ENCODE assay signal across 19 cellular contexts in the genomic region with DNA sequence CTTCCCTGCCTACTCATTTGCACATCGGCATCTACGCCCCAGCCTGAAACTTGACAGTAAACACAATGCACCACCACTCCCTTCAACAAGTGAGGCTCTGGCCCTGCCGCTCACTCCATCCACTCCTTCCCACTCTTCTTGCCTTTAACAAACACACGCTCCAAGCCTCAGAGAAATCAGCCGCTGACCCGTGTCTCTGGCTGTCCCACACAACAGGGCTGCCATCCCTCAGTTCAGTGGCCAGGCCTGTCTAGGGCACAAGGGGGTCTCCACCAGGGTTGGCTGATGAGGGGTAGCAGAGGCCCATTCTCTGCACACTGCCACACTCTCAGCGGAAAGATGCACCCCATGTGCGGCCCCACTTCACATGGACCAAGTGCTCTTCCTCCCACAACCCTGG.
"Had no signal": no experiment of that assay in that cellular context is flagged by ENCODE, and none has a peak within 500 bp of the region (broad histone marks: within the 10 kb centered on the region; RNA-seq: fewer than 3 reads in every experiment).

No MANE protein-coding gene starts in this region.

- H3K27me3 ChIP-seq: brain microvascular endothelial cell had no signal

- H3K27me3 Mint-ChIP-seq: activated naive CD8-positive, alpha-beta T cell treated with anti-CD3 and anti-CD28 coated beads for 36 hours; dendritic cell treated with granulocyte-macrophage colony-stimulating factor and Interleukin-4, amounts not matched to agents 40 ng/mL and 50 ng/mL, for 4 days had no signal

- H3K4me3 ChIP-seq: lung, smooth muscle cell had no signal

- H3K36me3 Mint-ChIP-seq: activated naive CD8-positive, alpha-beta T cell treated with anti-CD3 and anti-CD28 coated beads for 36 hours had no signal

- ATAC-seq: activated T-cell treated with anti-CD3 and anti-CD28 coated beads, Interleukin-2, amount 50 U/mL, for 4 hours; left cardiac atrium; right cardiac atrium had no signal

- H3K4me3 Mint-ChIP-seq: activated CD4-positive, alpha-beta memory T cell treated with anti-CD3 and anti-CD28 coated beads, Interleukin-2, amount 10 ng/mL, durations not matched to agents 7 days and 5 days; activated naive CD8-positive, alpha-beta T cell treated with anti-CD3 and anti-CD28 coated beads for 36 hours; activated T-cell treated with anti-CD3 and anti-CD28 coated beads, Interleukin-2, amount 50 U/mL, for 4 hours; dendritic cell treated with granulocyte-macrophage colony-stimulating factor and Interleukin-4, amounts not matched to agents 40 ng/mL and 50 ng/mL, for 4 days; stimulated activated naive CD8-positive, alpha-beta T cell treated with anti-CD3 and anti-CD28 coated beads, Interleukin-15, Interleukin-2, amounts not matched to agents 100 ng/mL and 50 ng/mL, for 24 hours; T-helper 1 cell treated with Interleukin-12 subunit alpha and Interleukin-12 subunit beta and Interleukin-4 antibody, amounts not matched to agents 30 μg/mL and 1 μg/mL, for 36 hours had no signal

- H3K9me3 Mint-ChIP-seq: activated CD4-positive, alpha-beta memory T cell treated with anti-CD3 and anti-CD28 coated beads, Interleukin-2, amount 10 ng/mL, durations not matched to agents 7 days and 5 days; activated naive CD8-positive, alpha-beta T cell treated with anti-CD3 and anti-CD28 coated beads for 36 hours; dendritic cell treated with granulocyte-macrophage colony-stimulating factor and Interleukin-4, amounts not matched to agents 40 ng/mL and 50 ng/mL, for 4 days; T-helper 1 cell treated with Interleukin-12 subunit alpha and Interleukin-12 subunit beta and Interleukin-4 antibody, amounts not matched to agents 30 μg/mL and 1 μg/mL, for 36 hours had no signal

- DNase-seq: activated CD4-positive, alpha-beta memory T cell treated with anti-CD3 and anti-CD28 coated beads, Interleukin-2, amount 10 ng/mL, durations not matched to agents 7 days and 5 days; activated CD4-positive, alpha-beta T cell treated with anti-CD3 and anti-CD28 coated beads for 4 hours; activated gamma-delta T cell; activated naive CD8-positive, alpha-beta T cell treated with anti-CD3 and anti-CD28 coated beads for 36 hours; activated T-cell treated with anti-CD3 and anti-CD28 coated beads, Interleukin-2, amount 50 U/mL, for 4 hours; amygdala; brain microvascular endothelial cell; effector memory CD4-positive, alpha-beta T cell; foreskin melanocyte; left cardiac atrium; midbrain; WERI-Rb-1 had no signal

- H3K27ac ChIP-seq: brain microvascular endothelial cell, epithelial cell of prostate, WERI-Rb-1 had no signal

- H3K27ac Mint-ChIP-seq: activated CD4-positive, alpha-beta memory T cell treated with anti-CD3 and anti-CD28 coated beads, Interleukin-2, amount 10 ng/mL, durations not matched to agents 7 days and 5 days; activated naive CD8-positive, alpha-beta T cell treated with anti-CD3 and anti-CD28 coated beads for 36 hours; dendritic cell treated with granulocyte-macrophage colony-stimulating factor and Interleukin-4, amounts not matched to agents 40 ng/mL and 50 ng/mL, for 4 days; stimulated activated naive CD8-positive, alpha-beta T cell treated with anti-CD3 and anti-CD28 coated beads, Interleukin-15, Interleukin-2, amounts not matched to agents 100 ng/mL and 50 ng/mL, for 24 hours; T-helper 1 cell treated with Interleukin-12 subunit alpha and Interleukin-12 subunit beta and Interleukin-4 antibody, amounts not matched to agents 30 μg/mL and 1 μg/mL, for 36 hours had no signal

- H3K4me1 Mint-ChIP-seq: activated CD4-positive, alpha-beta memory T cell treated with anti-CD3 and anti-CD28 coated beads, Interleukin-2, amount 10 ng/mL, durations not matched to agents 7 days and 5 days; activated naive CD8-positive, alpha-beta T cell treated with anti-CD3 and anti-CD28 coated beads for 36 hours had no signal
